ENCODE assay signal across 9 cellular contexts in genomic region chr17:35731239-35731931, GRCh38. TPM values are rescaled to one million over a fixed set of nuclear protein-coding genes. Genes with fewer than 3 reads are reported as not detected.
DNase-seq lines count a peak whose midpoint lies in the region; ATAC-seq and TF ChIP-seq lines count a peak whose summit lies in the region.
"Had no signal": no experiment of that assay in that cellular context is flagged by ENCODE, and none has a peak within 500 bp of the region (broad histone marks: within the 10 kb centered on the region; RNA-seq: fewer than 3 reads in every experiment).

TSS of gene RASL10B (plus strand) at chr17:35731639. CDS start at chr17:35735185, 3,546 bp downstream.

- H4K20me1 ChIP-seq in SK-N-SH (ENCODE audit: insufficient read depth) = peaks cover 6% of the 10 kb centered on the region
- H4K20me1 ChIP-seq in hepatocyte (ENCODE audit: insufficient read depth, poor library complexity, severe bottlenecking) = no peaks in the 10 kb centered on the region

- CTCF ChIA-PET in SK-N-SH (lab: Yijun Ruan, JAX) = interaction anchor here (0.9 to 5.2 kb wide), 8 partner anchors 13 to 118 kb away, joined by 3 to 53 read pairs (median 4); no protein-coding TSS in a partner anchor

- H3K9ac ChIP-seq in SK-N-SH = peak within 1 kb of the TSS; percentile 62
- H3K9ac ChIP-seq in rectal smooth muscle tissue (ENCODE audit: low read length) = no peak within 1 kb of the TSS

- TF ChIP-seq RAD21 in SK-N-SH (IDR thresholded peaks at IDR 0.05; ENCODE audit: low read length) = no peak

- peak within 1 kb of the TSS; percentile 63 to 65 for H3K4me3 ChIP-seq in SK-N-SH (ENCODE audit: low read depth in 2 of 2, low read length in 1 of 2)
- peak within 1 kb of the TSS; percentile 89 for H3K4me3 ChIP-seq in hepatocyte
- H3K4me3 ChIP-seq in rectal smooth muscle tissue (ENCODE audit: low read length) = peak within 1 kb of the TSS; percentile 60

- H3K27ac ChIP-seq in SK-N-SH (ENCODE audit: low read depth in 2 of 2, low read length in 1 of 2) (peak within 1 kb of the TSS in 1 of 2 experiments; percentile 9; a peak in 1 of 4 replicates), hepatocyte (no peak within 1 kb of the TSS), rectal smooth muscle tissue (ENCODE audit: low read depth, low read length) (no peak within 1 kb of the TSS)
- H3K27ac ChIP-seq: neutrophil had no signal

- H3K36me3 ChIP-seq in SK-N-SH (replicated peaks in 1 of 2; ENCODE audit: control insufficient read depth in 1 of 2, insufficient read depth in 2 of 2, low read length in 1 of 2) (peaks cover 0 to 4% of the 10 kb centered on the region in 2 experiments), hepatocyte (replicated peaks; ENCODE audit: insufficient read depth, low read depth) (no peaks in the 10 kb centered on the region), rectal smooth muscle tissue (ENCODE audit: control insufficient read depth, insufficient read depth, low read length) (no peaks in the 10 kb centered on the region)

- H2AFZ ChIP-seq in SK-N-SH (ENCODE audit: low read depth) (no peak within 1 kb of the TSS), hepatocyte (peak within 1 kb of the TSS; percentile 84)

- DNase-seq in NCI-H510A treated with DMSO at 0.1 percent for 48 hours (lab: John Stamatoyannopoulos, UW) (peak; percentile 22), NCI-H510A (lab: John Stamatoyannopoulos, UW) (no peak), SK-N-SH (peak; percentile 93), astrocyte of the hippocampus (ENCODE audit: low read depth, low spot score) (peak; percentile 81), hepatocyte (ENCODE audit: low spot score) (peak; percentile 70)

- no peaks in the 10 kb centered on the region for H3K27me3 ChIP-seq in SK-N-SH (ENCODE audit: insufficient read depth)
- no peaks in the 10 kb centered on the region for H3K27me3 ChIP-seq in hepatocyte
- H3K27me3 ChIP-seq in rectal smooth muscle tissue (ENCODE audit: control insufficient read depth, insufficient read depth, low read length) = no peaks in the 10 kb centered on the region

- no peak for TF ChIP-seq CTCF in SK-N-SH (IDR thresholded peaks at IDR 0.05)
- no peak for TF ChIP-seq CTCF in hepatocyte (IDR thresholded peaks at IDR 0.05; ENCODE audit: poor library complexity)

- H3F3A ChIP-seq in SK-N-SH (replicated peaks; ENCODE audit: insufficient read depth) = peaks cover 6% of the 10 kb centered on the region

- WGBS in SK-N-SH (ENCODE audit: low lambda C conversion rate) = 12% methylated on average over 28 of the region's 46 CpGs
- WGBS in hepatocyte (ENCODE audit: low lambda C conversion rate, missing lambda C conversion rate) = 10% methylated on average over 13 of the region's 46 CpGs

- H3K79me2 ChIP-seq in SK-N-SH (ENCODE audit: insufficient read depth) (no peaks in the 10 kb centered on the region), hepatocyte (no peaks in the 10 kb centered on the region)

- peak within 1 kb of the TSS; percentile 81 for H3K4me2 ChIP-seq in SK-N-SH
- peak within 1 kb of the TSS; percentile 96 for H3K4me2 ChIP-seq in hepatocyte

- ATAC-seq in GM18858 (IDR thresholded peaks at IDR 0.05; ENCODE audit: unreplicated experiment) (no peak), GM21717 (IDR thresholded peaks at IDR 0.05; ENCODE audit: unreplicated experiment) (no peak)

- TF ChIP-seq EP300 in SK-N-SH (IDR thresholded peaks at IDR 0.05; ENCODE audit: borderline replicate concordance in 1 of 2, low read depth in 1 of 2, low read length in 1 of 2) = no peak

- H3K9me3 ChIP-seq in SK-N-SH (no peaks in the 10 kb centered on the region), hepatocyte (ENCODE audit: low read depth) (no peaks in the 10 kb centered on the region)
- H3K9me3 ChIP-seq: neutrophil had no signal

- POLR2A ChIA-PET in SK-N-SH (lab: Yijun Ruan, JAX) = interaction anchor here (0.7 kb wide), 1 partner anchor 153 kb away, joined by 3 read pairs; the partner anchor contains the start of gene PEX12

- H3K4me1 ChIP-seq in SK-N-SH (ENCODE audit: control insufficient read depth in 1 of 2, insufficient read depth in 2 of 2, low read depth in 1 of 2, low read length in 1 of 2) = peaks cover 13 to 20% of the 10 kb centered on the region in 2 experiments; a peak in 3 of 4 replicates
- peaks cover 20% of the 10 kb centered on the region for H3K4me1 ChIP-seq in hepatocyte (ENCODE audit: insufficient read depth)
- H3K4me1 ChIP-seq in rectal smooth muscle tissue (ENCODE audit: control insufficient read depth, insufficient read depth, low read length) = peaks cover 9% of the 10 kb centered on the region

- H3K9me2 ChIP-seq in SK-N-SH (no peaks in the 10 kb centered on the region), hepatocyte (replicated peaks; ENCODE audit: insufficient read depth) (no peaks in the 10 kb centered on the region)

TF ChIP-seq in SK-N-SH, 30 proteins besides CTCF, POLR2A, EP300 and RAD21:
- TF ChIP-seq GABPA (IDR thresholded peaks at IDR 0.05; ENCODE audit: low read depth) (no peak), MEF2A (IDR thresholded peaks at IDR 0.05; ENCODE audit: borderline replicate concordance, low read depth) (no peak), MAX (IDR thresholded peaks at IDR 0.05; ENCODE audit: low read depth) (peak; percentile 68), YY1 (IDR thresholded peaks at IDR 0.05; ENCODE audit: low read depth) (no peak), RXRA (IDR thresholded peaks at IDR 0.05; ENCODE audit: borderline replicate concordance, low read depth) (no peak), MXI1 (IDR thresholded peaks at IDR 0.05; ENCODE audit: low read depth, low read length) (no peak), EZH2phosphoT487 (IDR thresholded peaks at IDR 0.05; ENCODE audit: borderline replicate concordance, low read depth) (no peak), TEAD4 (IDR thresholded peaks at IDR 0.05; ENCODE audit: borderline replicate concordance, insufficient read depth) (0 out of 2 replicates have a peak, but pooled peaks have one; percentile 34), PBX3 (IDR thresholded peaks at IDR 0.05) (peak; percentile 16; the same call in 1 of the 2 replicates), USF1 (IDR thresholded peaks at IDR 0.05; ENCODE audit: borderline replicate concordance, low read depth) (no peak)

RNA-seq across cellular contexts. Expression of gene RASL10B, which starts in this region (rescaled TPM):
- polyA plus RNA-seq in SK-N-SH (2012; rRNA removed) = 4.2 and 4.3 TPM in 2 replicates
- polyA plus RNA-seq in SK-N-SH (2012; cell fraction: cytosol; rRNA removed) = 2.2 and 3.8 TPM in 2 replicates
- 6.4 and 8.3 TPM in 2 replicates for polyA plus RNA-seq in SK-N-SH (2012; cell fraction: nucleus; rRNA removed)
- 7.4 and 7.6 TPM in 2 replicates for total RNA-seq in hepatocyte
- polyA plus RNA-seq in hepatocyte = 7.1 and 8.4 TPM in 2 replicates
